20 cellular contexts compared by ENCODE assay signal in the genomic region with DNA sequence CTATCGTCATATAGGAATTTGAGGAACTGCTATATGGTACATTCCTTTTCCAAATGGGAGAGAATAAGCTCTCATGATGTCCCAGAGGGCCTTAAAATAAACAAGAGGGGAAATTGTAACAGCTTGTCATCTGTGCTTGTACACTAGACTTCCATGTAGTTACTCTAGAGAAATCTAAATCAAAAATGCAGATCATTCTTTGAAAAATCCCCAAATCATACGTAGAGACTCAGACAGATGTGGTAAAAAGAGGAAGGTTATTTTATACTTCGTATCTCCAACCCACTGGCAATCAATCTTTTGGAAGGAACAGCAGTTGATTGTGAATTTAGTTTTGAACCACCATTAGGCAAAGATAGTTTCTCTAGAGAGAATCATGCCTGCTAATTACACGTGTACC. TPM values are rescaled to one million over a fixed set of nuclear protein-coding genes. Genes with fewer than 3 reads are reported as not detected.
DNase-seq lines count a peak whose midpoint lies in the region; ATAC-seq lines count a peak whose summit lies in the region.
"Had no signal": no experiment of that assay in that cellular context is flagged by ENCODE, and none has a peak within 500 bp of the region (broad histone marks: within the 10 kb centered on the region; RNA-seq: fewer than 3 reads in every experiment).

No MANE protein-coding gene starts in this region.

- H3K9me3 Mint-ChIP-seq in activated naive CD4-positive, alpha-beta T cell treated with anti-CD3 and anti-CD28 coated beads, Interleukin-2, amount 10 ng/mL, durations not matched to agents 7 days and 5 days: peaks cover 5% of the 10 kb centered on the region
- no peaks in the 10 kb centered on the region for H3K9me3 Mint-ChIP-seq in central memory CD8-positive, alpha-beta T cell

- H3K27me3 ChIP-seq in MG63: no peaks in the 10 kb centered on the region
- H3K27me3 ChIP-seq: left lung, right atrium auricular region had no signal

- H3K4me1 Mint-ChIP-seq in activated naive CD4-positive, alpha-beta T cell treated with anti-CD3 and anti-CD28 coated beads, Interleukin-2, amount 10 ng/mL, durations not matched to agents 7 days and 5 days: peaks cover 78% of the 10 kb centered on the region
- peaks cover 27% of the 10 kb centered on the region for H3K4me1 Mint-ChIP-seq in T-helper 17 cell
- peaks cover 69% of the 10 kb centered on the region for H3K4me1 Mint-ChIP-seq in central memory CD8-positive, alpha-beta T cell

- H3K36me3 ChIP-seq in MG63: no peaks in the 10 kb centered on the region
- H3K36me3 ChIP-seq: left lung, right atrium auricular region, thoracic aorta had no signal

- no peak for DNase-seq in activated naive CD4-positive, alpha-beta T cell treated with anti-CD3 and anti-CD28 coated beads, Interleukin-2, amount 10 ng/mL, durations not matched to agents 7 days and 5 days
- DNase-seq in activated naive CD4-positive, alpha-beta T cell (lab: John Stamatoyannopoulos, UW): no peak
- DNase-seq in T-helper 17 cell (no peak), epidermal melanocyte (ENCODE audit: insufficient read length, low spot score) (no peak), MG63 (no peak), iPS-NIHi7 (ENCODE audit: extremely low spot score) (no peak)
- no peak for DNase-seq in central memory CD8-positive, alpha-beta T cell (ENCODE audit: low spot score in 2 of 2)
- DNase-seq: activated effector memory CD4-positive, alpha-beta T cell treated with anti-CD3 and anti-CD28 coated beads, Interleukin-2, amount 50 U/mL, for 16 hours; EL; left lung; MM.1S; mucosa of descending colon; NCI-H187; NCI-H2227 treated with DMSO at 0.1 percent for 48 hours; stimulated activated CD4-positive, alpha-beta T cell treated with anti-CD3 and anti-CD28 coated beads, Interleukin-12 subunit alpha, Interleukin-12 subunit beta, amount 100 ng/mL, for 4 hours had no signal

- peaks cover 62% of the 10 kb centered on the region for H3K36me3 Mint-ChIP-seq in activated naive CD4-positive, alpha-beta T cell treated with anti-CD3 and anti-CD28 coated beads, Interleukin-2, amount 10 ng/mL, durations not matched to agents 7 days and 5 days
- H3K36me3 Mint-ChIP-seq in T-helper 17 cell (ENCODE audit: low read depth): peaks cover 7% of the 10 kb centered on the region
- H3K36me3 Mint-ChIP-seq in central memory CD8-positive, alpha-beta T cell (ENCODE audit: insufficient read depth): peaks cover 38% of the 10 kb centered on the region

- H3K4me3 Mint-ChIP-seq in activated naive CD4-positive, alpha-beta T cell treated with anti-CD3 and anti-CD28 coated beads, Interleukin-2, amount 10 ng/mL, durations not matched to agents 7 days and 5 days: no peak overlapping the region
- no peak overlapping the region for H3K4me3 Mint-ChIP-seq in T-helper 17 cell
- H3K4me3 Mint-ChIP-seq in central memory CD8-positive, alpha-beta T cell: peak overlapping the region; percentile 32

- no peak overlapping the region for H3K4me3 ChIP-seq in MG63
- H3K4me3 ChIP-seq: left lung, mucosa of descending colon, right atrium auricular region, SK-N-MC, thoracic aorta had no signal

- CTCF ChIA-PET in activated naive CD4-positive, alpha-beta T cell treated with anti-CD3 and anti-CD28 coated beads, Interleukin-2, amount 10 ng/mL, durations not matched to agents 7 days and 5 days (lab: Charles Lee): interaction anchor here (1.7 kb wide), 1 partner anchor 10 kb away, joined by 6 read pairs; no protein-coding TSS in a partner anchor

- ATAC-seq in T-helper 17 cell: peak; percentile 64
- ATAC-seq in central memory CD8-positive, alpha-beta T cell (replicated peaks; ENCODE audit: extremely low read depth, poor library complexity, severe bottlenecking): no peak
- ATAC-seq: left lung, mucosa of descending colon, Panc1 had no signal

- peak overlapping the region; percentile 55 for H3K27ac Mint-ChIP-seq in activated naive CD4-positive, alpha-beta T cell treated with anti-CD3 and anti-CD28 coated beads, Interleukin-2, amount 10 ng/mL, durations not matched to agents 7 days and 5 days
- H3K27ac Mint-ChIP-seq in T-helper 17 cell: peak overlapping the region; percentile 86
- peak overlapping the region; percentile 91 for H3K27ac Mint-ChIP-seq in central memory CD8-positive, alpha-beta T cell (ENCODE audit: low read depth)

- H3K9me3 ChIP-seq in T-helper 17 cell (ENCODE audit: control insufficient read depth, low read length, poor library complexity, severe bottlenecking) (no peaks in the 10 kb centered on the region), MG63 (no peaks in the 10 kb centered on the region)
- H3K9me3 ChIP-seq: left lung, mucosa of descending colon, right atrium auricular region, thoracic aorta had no signal

- H3K27me3 Mint-ChIP-seq in activated naive CD4-positive, alpha-beta T cell treated with anti-CD3 and anti-CD28 coated beads, Interleukin-2, amount 10 ng/mL, durations not matched to agents 7 days and 5 days: no peaks in the 10 kb centered on the region
- H3K27me3 Mint-ChIP-seq in T-helper 17 cell: no peaks in the 10 kb centered on the region
- no peaks in the 10 kb centered on the region for H3K27me3 Mint-ChIP-seq in central memory CD8-positive, alpha-beta T cell

RNA-seq across cellular contexts. Expression of a gene that starts 26.1 kb away (rescaled TPM):
- total RNA-seq in T-helper 17 cell: 10 to 100 TPM; 34.5 to 41.2 TPM
- not detected in 2 replicates for total RNA-seq in MG63 (2014; rRNA removed; shearing (Covaris generic); ENCODE audit: low replicate concordance)
- total RNA-seq: fibroblast of lung had no signal

Comparison
In these comparisons a context has a peak if more than half of its experiments do, and no peak if none do; other contexts are left out.
1. RNA of a gene that starts 26.1 kb away (total RNA-seq): 34.5 to 41.2 TPM in T-helper 17 cell; not detected in MG63; every median in the first group is over 10 times any median in the second.
2. Peak in every context shown above with its lines, with median percentiles within 50 percentile points of each other: H3K27ac Mint-ChIP-seq.